In the genomic region with DNA sequence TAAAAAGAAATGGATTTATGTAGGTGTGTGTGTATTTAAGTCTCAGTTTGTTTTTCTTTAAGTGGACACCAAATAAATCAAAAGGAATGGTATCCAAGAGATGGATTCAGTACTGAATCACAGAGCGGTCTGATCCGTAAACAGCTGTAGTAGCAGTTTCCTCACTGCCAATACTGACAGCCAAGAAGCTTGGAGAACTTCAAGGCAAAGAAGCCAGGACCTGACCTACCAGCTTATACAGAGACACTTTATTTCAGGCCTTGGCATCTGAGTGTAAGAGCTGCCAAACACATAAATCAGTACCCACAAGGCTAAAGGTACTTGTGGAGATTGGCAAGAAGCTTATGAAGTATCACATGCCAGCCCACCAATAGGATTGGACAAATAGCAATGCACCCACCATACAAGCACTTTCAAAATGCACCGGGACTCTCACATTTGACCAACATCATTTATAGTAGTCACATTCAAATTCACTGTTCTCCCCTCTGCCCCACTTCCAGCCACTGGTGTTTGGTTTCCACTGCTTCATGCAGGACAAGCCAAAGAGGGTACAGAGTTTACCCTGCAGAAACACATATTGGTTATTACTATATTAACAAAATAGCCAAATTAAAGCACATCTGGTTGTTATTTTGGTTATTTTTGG, we compare ENCODE assay signal across 16 cellular contexts.
"Had no signal": no experiment of that assay in that cellular context is flagged by ENCODE, and none has a peak within 500 bp of the region (broad histone marks: within the 10 kb centered on the region; RNA-seq: fewer than 3 reads in every experiment).

No MANE protein-coding gene starts in this region.

- H3K4me1 Mint-ChIP-seq: WTC11 had no signal

- H3K4me3 Mint-ChIP-seq: activated CD4-positive, alpha-beta T cell treated with anti-CD3 and anti-CD28 coated beads, Interleukin-2, amount 10 ng/mL, durations not matched to agents 24 days and 14 days; activated naive CD4-positive, alpha-beta T cell treated with anti-CD3 and anti-CD28 coated beads, Interleukin-2, amount 50 U/mL, for 24 hours; nephron; T-helper 1 cell treated with Interleukin-12 subunit alpha and Interleukin-12 subunit beta and Interleukin-4 antibody, amounts not matched to agents 30 μg/mL and 1 μg/mL, for 36 hours; WTC11 had no signal

- H3K27ac ChIP-seq: body of pancreas, lower lobe of right lung, stomach, thoracic aorta had no signal

- H3K27ac Mint-ChIP-seq: activated CD4-positive, alpha-beta T cell treated with anti-CD3 and anti-CD28 coated beads, Interleukin-2, amount 10 ng/mL, durations not matched to agents 24 days and 14 days; activated naive CD4-positive, alpha-beta T cell treated with anti-CD3 and anti-CD28 coated beads, Interleukin-2, amount 50 U/mL, for 24 hours; T-helper 1 cell treated with Interleukin-12 subunit alpha and Interleukin-12 subunit beta and Interleukin-4 antibody, amounts not matched to agents 30 μg/mL and 1 μg/mL, for 36 hours; WTC11 had no signal

- H3K4me1 ChIP-seq: body of pancreas, lower lobe of right lung had no signal

- DNase-seq: activated CD4-positive, alpha-beta T cell treated with anti-CD3 and anti-CD28 coated beads, Interleukin-2, amount 10 ng/mL, durations not matched to agents 24 days and 14 days; activated CD8-positive, alpha-beta memory T cell treated with anti-CD3 and anti-CD28 coated beads for 24 hours; body of pancreas; kidney glomerular epithelial cell; lower lobe of right lung; occipital lobe; stimulated activated CD4-positive, alpha-beta T cell treated with anti-CD3 and anti-CD28 coated beads, Interleukin-15, amount 100 ng/mL, for 24 hours; stimulated activated CD4-positive, alpha-beta T cell treated with anti-CD3 and anti-CD28 coated beads, Interleukin-4, amount 100 ng/mL, for 24 hours; stomach had no signal

- H3K36me3 Mint-ChIP-seq: WTC11 had no signal

- FAIRE-seq: endometrium had no signal

- H3K9me3 ChIP-seq: body of pancreas, lower lobe of right lung, stomach, thoracic aorta had no signal

- H3K9me3 Mint-ChIP-seq: nephron had no signal

- H3K36me3 ChIP-seq: lower lobe of right lung, thoracic aorta had no signal

- H3K4me3 ChIP-seq: body of pancreas, lower lobe of right lung, stomach, thoracic aorta had no signal

- ATAC-seq: body of pancreas, lower lobe of right lung, SK-N-SH treated with all-trans-retinoic acid at 6 μM for 48 hours, WTC11 had no signal

- H3K27me3 ChIP-seq: body of pancreas, stomach had no signal

- H3K27me3 Mint-ChIP-seq: activated CD4-positive, alpha-beta T cell treated with anti-CD3 and anti-CD28 coated beads, Interleukin-2, amount 10 ng/mL, durations not matched to agents 24 days and 14 days; activated naive CD4-positive, alpha-beta T cell treated with anti-CD3 and anti-CD28 coated beads, Interleukin-2, amount 50 U/mL, for 24 hours had no signal
